1 cellular context compared by ENCODE assay signal in genomic region chr5:131382407-131383395, GRCh38.
TF ChIP-seq lines count a peak whose summit lies in the region.

No MANE protein-coding gene starts in this region.

TF ChIP-seq in liver, 16 proteins besides CTCF, POLR2A, EP300 and RAD21 (continued from another document):
- TF ChIP-seq REST (IDR thresholded peaks at IDR 0.05) (no peak), YY1 (IDR thresholded peaks at IDR 0.05) (no peak), GABPA (IDR thresholded peaks at IDR 0.05 in 1 of 2, conservative IDR thresholded peaks at IDR 0.05 in 1 of 2) (no peak), ZBTB33 (IDR thresholded peaks at IDR 0.05) (no peak), NR2F2 (IDR thresholded peaks at IDR 0.05) (no peak)
